Comparison of ENCODE assay signal across 6 cellular contexts in genomic region chr20:45912344-45912682, GRCh38. TPM values are rescaled to one million over a fixed set of nuclear protein-coding genes. Genes with fewer than 3 reads are reported as not detected.
DNase-seq lines count a peak whose midpoint lies in the region; ATAC-seq, FAIRE-seq and TF ChIP-seq lines count a peak whose summit lies in the region.

No MANE protein-coding gene starts in this region.

- H3K27ac Mint-ChIP-seq in activated T-cell treated with anti-CD3 and anti-CD28 coated beads, Interleukin-2, amount 50 U/mL, for 72 hours, result no peak overlapping the region

- no peaks in the 10 kb centered on the region for H3K27me3 ChIP-seq in hepatocyte
- peaks cover 0 to 13% of the 10 kb centered on the region in 2 donors for H3K27me3 ChIP-seq in tibial artery

- peak overlapping the region; percentile 63 to 83 for H3K4me3 Mint-ChIP-seq in activated T-cell treated with anti-CD3 and anti-CD28 coated beads, Interleukin-2, amount 50 U/mL, for 72 hours

- H3K27me3 Mint-ChIP-seq in activated T-cell treated with anti-CD3 and anti-CD28 coated beads, Interleukin-2, amount 50 U/mL, for 72 hours (ENCODE audit: low read depth), result peaks cover 16% of the 10 kb centered on the region

- peaks cover 10% of the 10 kb centered on the region for H3K4me1 ChIP-seq in hepatocyte (ENCODE audit: insufficient read depth)
- H3K4me1 ChIP-seq in tibial artery, result peaks cover 0 to 20% (median 20%) of the 10 kb centered on the region in 4 donors

- peaks cover 24% of the 10 kb centered on the region for H3K4me1 Mint-ChIP-seq in activated T-cell treated with anti-CD3 and anti-CD28 coated beads, Interleukin-2, amount 50 U/mL, for 72 hours (ENCODE audit: low read depth)

- no peaks in the 10 kb centered on the region for H3K9me2 ChIP-seq in hepatocyte (replicated peaks; ENCODE audit: insufficient read depth)

- H3K36me3 ChIP-seq in hepatocyte (replicated peaks; ENCODE audit: insufficient read depth, low read depth), result no peaks in the 10 kb centered on the region
- H3K36me3 ChIP-seq in tibial artery, result no peaks in the 10 kb centered on the region

- H3K27ac ChIP-seq in hepatocyte, result peak overlapping the region; percentile 73
- H3K27ac ChIP-seq in tibial artery, result peak overlapping the region; percentile 34 to 72

- no peak for FAIRE-seq in D721Med (lab: Jason Lieb, UNC)

- no peaks in the 10 kb centered on the region for H3K9me3 Mint-ChIP-seq in activated T-cell treated with anti-CD3 and anti-CD28 coated beads, Interleukin-2, amount 50 U/mL, for 72 hours

- TF ChIP-seq CTCF in hepatocyte (IDR thresholded peaks at IDR 0.05; ENCODE audit: poor library complexity) (no peak), tibial artery (IDR thresholded peaks at IDR 0.05) (no peak), D721Med (IDR thresholded peaks at IDR 0.05; ENCODE audit: insufficient read depth, missing control alignments) (no peak)

- no peaks in the 10 kb centered on the region for H3K79me2 ChIP-seq in hepatocyte

- H4K20me1 ChIP-seq in hepatocyte (ENCODE audit: insufficient read depth, poor library complexity, severe bottlenecking), result no peaks in the 10 kb centered on the region

- H3K36me3 Mint-ChIP-seq in activated T-cell treated with anti-CD3 and anti-CD28 coated beads, Interleukin-2, amount 50 U/mL, for 72 hours (ENCODE audit: insufficient read depth in 2 of 2), result no peaks in the 10 kb centered on the region

- ATAC-seq in activated T-cell treated with anti-CD3 and anti-CD28 coated beads, Interleukin-2, amount 50 U/mL, for 72 hours (replicated peaks in 1 of 2), result no peak

- H3K9me3 ChIP-seq in hepatocyte (ENCODE audit: low read depth) (no peaks in the 10 kb centered on the region), tibial artery (no peaks in the 10 kb centered on the region)

- peak overlapping the region; percentile 94 for H3K4me2 ChIP-seq in hepatocyte

- H2AFZ ChIP-seq in hepatocyte, result peak overlapping the region; percentile 50

- H3K4me3 ChIP-seq in hepatocyte (peak overlapping the region; percentile 49), tibial artery (peak overlapping the region; percentile 50 to 58)

- 33% methylated on average over 4 of the region's 4 CpGs for WGBS in hepatocyte (ENCODE audit: low lambda C conversion rate, missing lambda C conversion rate)

- no peak for DNase-seq in activated T-cell treated with anti-CD3 and anti-CD28 coated beads, Interleukin-2, amount 50 U/mL, for 72 hours
- no peak for DNase-seq in activated T-cell treated with anti-CD3 and anti-CD28 coated beads, Interleukin-2, amount 50 U/mL, for 1 hour
- DNase-seq in hepatocyte (ENCODE audit: low spot score), result no peak
- DNase-seq in tibial artery, result no peak
- no peak for DNase-seq in D721Med (ENCODE audit: insufficient read length, low spot score)
- no peak for DNase-seq in NK-92 treated with Interleukin-12 subunit alpha and Interleukin-12 subunit beta, amount 100 ng/mL, for 24 hours (lab: John Stamatoyannopoulos, UW)

- intact Hi-C loops in tibial artery (cut with DNase I; ENCODE audit: low total_unique reads), result no loop called here

RNA-seq across cellular contexts. Expression of gene PLTP, which starts 0.4 kb away (rescaled TPM):
- total RNA-seq in activated T-cell treated with anti-CD3 and anti-CD28 coated beads, Interleukin-2, amount 50 U/mL, for 72 hours, result 10 to 100 TPM in 1 of 2 donors, 1 to 10 TPM in 1; 8.9 to 18.0 TPM
- 144 and 176 TPM in 2 replicates for total RNA-seq in hepatocyte
- 623 and 823 TPM in 2 replicates for polyA plus RNA-seq in hepatocyte

RNA-seq across cellular contexts. Expression of gene CTSA, which starts 21.2 kb away (rescaled TPM):
- 10 to 100 TPM; 37.0 to 59.1 TPM for total RNA-seq in activated T-cell treated with anti-CD3 and anti-CD28 coated beads, Interleukin-2, amount 50 U/mL, for 72 hours
- 401 and 425 TPM in 2 replicates for total RNA-seq in hepatocyte
- polyA plus RNA-seq in hepatocyte, result 716 and 724 TPM in 2 replicates

RNA-seq across cellular contexts. Expression of gene NEURL2, which starts 21.3 kb away (rescaled TPM):
- total RNA-seq in activated T-cell treated with anti-CD3 and anti-CD28 coated beads, Interleukin-2, amount 50 U/mL, for 72 hours, result 1 to 10 TPM; 2.1 to 3.2 TPM
- total RNA-seq in hepatocyte, result 11.1 and 12.8 TPM in 2 replicates
- 11.7 and 11.8 TPM in 2 replicates for polyA plus RNA-seq in hepatocyte

RNA-seq across cellular contexts. Expression of gene PCIF1, which starts 22.2 kb away (rescaled TPM):
- total RNA-seq in activated T-cell treated with anti-CD3 and anti-CD28 coated beads, Interleukin-2, amount 50 U/mL, for 72 hours, result 10 to 100 TPM; 38.7 to 42.0 TPM
- 9.7 and 11.8 TPM in 2 replicates for total RNA-seq in hepatocyte
- polyA plus RNA-seq in hepatocyte, result 26.0 and 32.4 TPM in 2 replicates

RNA-seq across cellular contexts. Expression of gene SPATA25, which starts 24.9 kb away (rescaled TPM):
- total RNA-seq in activated T-cell treated with anti-CD3 and anti-CD28 coated beads, Interleukin-2, amount 50 U/mL, for 72 hours, result under 1 TPM; 0.46 to 0.90 TPM
- total RNA-seq in hepatocyte, result 5.6 TPM in 1 of 2 replicates, not detected in the other
- 0.41 and 1.4 TPM in 2 replicates for polyA plus RNA-seq in hepatocyte
